Comparison of ENCODE assay signal across 12 cellular contexts in the genomic region with DNA sequence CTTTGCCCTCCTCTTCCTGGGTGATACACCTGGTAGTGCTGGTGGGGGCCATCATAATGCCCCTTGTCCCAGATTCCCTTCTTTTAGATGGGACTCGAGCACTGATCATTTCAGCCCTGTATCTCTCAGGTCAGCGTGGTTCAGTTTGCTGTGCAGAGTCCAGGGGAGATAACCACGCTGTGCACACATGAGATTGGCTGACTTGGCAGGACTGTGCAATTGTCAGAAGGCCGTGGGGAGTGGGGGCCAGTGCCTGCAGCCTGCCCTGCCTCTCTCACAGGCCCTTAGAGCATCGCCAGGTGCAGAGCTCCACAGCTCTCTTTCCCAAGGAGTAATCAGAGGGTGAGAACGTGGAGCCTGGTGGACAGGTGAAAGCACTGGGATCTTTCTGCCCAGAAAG. TPM values are rescaled to one million over a fixed set of nuclear protein-coding genes. Genes with fewer than 3 reads are reported as not detected.
DNase-seq lines count a peak whose midpoint lies in the region; FAIRE-seq lines count a peak whose summit lies in the region.
"Had no signal": no experiment of that assay in that cellular context is flagged by ENCODE, and none has a peak within 500 bp of the region (broad histone marks: within the 10 kb centered on the region; RNA-seq: fewer than 3 reads in every experiment).

No MANE protein-coding gene starts in this region.

- H3K36me3 ChIP-seq in small intestine (ENCODE audit: control insufficient read depth in 2 of 2, insufficient read depth in 2 of 2, low read length in 2 of 2): no peaks in the 10 kb centered on the region
- H3K36me3 ChIP-seq: colonic mucosa had no signal

- no peak overlapping the region for H3K4me3 Mint-ChIP-seq in dendritic cell treated with granulocyte-macrophage colony-stimulating factor and Interleukin-4, amounts not matched to agents 40 ng/mL and 50 ng/mL, for 4 days
- H3K4me3 Mint-ChIP-seq: CD4-positive, alpha-beta T cell; stimulated activated naive CD8-positive, alpha-beta T cell treated with anti-CD3 and anti-CD28 coated beads, Interleukin-15, amount 100 ng/mL, for 72 hours had no signal

- DNase-seq in HuH-7.5 (ENCODE audit: low spot score): peak; percentile 81
- peak; percentile 61 for DNase-seq in NCI-H2196 (lab: John Stamatoyannopoulos, UW; ENCODE audit: unreplicated experiment)
- peak; percentile 90 for DNase-seq in small intestine
- DNase-seq in G401 (ENCODE audit: low spot score): no peak
- no peak for DNase-seq in activated naive CD4-positive, alpha-beta T cell (lab: John Stamatoyannopoulos, UW)
- no peak for DNase-seq in islet precursor cell
- DNase-seq: CD4-positive, alpha-beta T cell; colonic mucosa; retina; stimulated activated naive CD8-positive, alpha-beta T cell treated with anti-CD3 and anti-CD28 coated beads, Interleukin-15, amount 100 ng/mL, for 72 hours had no signal

- peak overlapping the region; percentile 66 for H3K27ac Mint-ChIP-seq in dendritic cell treated with granulocyte-macrophage colony-stimulating factor and Interleukin-4, amounts not matched to agents 40 ng/mL and 50 ng/mL, for 4 days
- H3K27ac Mint-ChIP-seq: CD4-positive, alpha-beta T cell; stimulated activated naive CD8-positive, alpha-beta T cell treated with anti-CD3 and anti-CD28 coated beads, Interleukin-15, amount 100 ng/mL, for 72 hours had no signal

- intact Hi-C loops in dendritic cell treated with granulocyte-macrophage colony-stimulating factor and Interleukin-4, amounts not matched to agents 40 ng/mL and 50 ng/mL, for 4 days (cut with micrococcal nuclease): no loop called here

- H3K9me3 Mint-ChIP-seq in dendritic cell treated with granulocyte-macrophage colony-stimulating factor and Interleukin-4, amounts not matched to agents 40 ng/mL and 50 ng/mL, for 4 days: no peaks in the 10 kb centered on the region
- H3K9me3 Mint-ChIP-seq: CD4-positive, alpha-beta T cell; stimulated activated naive CD8-positive, alpha-beta T cell treated with anti-CD3 and anti-CD28 coated beads, Interleukin-15, amount 100 ng/mL, for 72 hours had no signal

- FAIRE-seq in small intestine (lab: Jason Lieb, UNC): no peak

- H3K27me3 Mint-ChIP-seq in dendritic cell treated with granulocyte-macrophage colony-stimulating factor and Interleukin-4, amounts not matched to agents 40 ng/mL and 50 ng/mL, for 4 days: no peaks in the 10 kb centered on the region
- H3K27me3 Mint-ChIP-seq: CD4-positive, alpha-beta T cell; stimulated activated naive CD8-positive, alpha-beta T cell treated with anti-CD3 and anti-CD28 coated beads, Interleukin-15, amount 100 ng/mL, for 72 hours had no signal

- no peaks in the 10 kb centered on the region for H3K9me3 ChIP-seq in small intestine (ENCODE audit: control insufficient read depth, low read depth)
- H3K9me3 ChIP-seq: colonic mucosa, SJSA1 had no signal

- peak overlapping the region; percentile 26 to 47 for H3K27ac ChIP-seq in small intestine (ENCODE audit: low read depth in 1 of 2, low read length in 1 of 2)
- H3K27ac ChIP-seq: colonic mucosa, SJSA1 had no signal

- H3K27me3 ChIP-seq in small intestine (ENCODE audit: control insufficient read depth in 2 of 2, insufficient read depth in 2 of 2, low read length in 2 of 2): no peaks in the 10 kb centered on the region
- H3K27me3 ChIP-seq: colonic mucosa, SJSA1 had no signal

- H3K4me1 Mint-ChIP-seq in dendritic cell treated with granulocyte-macrophage colony-stimulating factor and Interleukin-4, amounts not matched to agents 40 ng/mL and 50 ng/mL, for 4 days (ENCODE audit: low read depth): peaks cover 58% of the 10 kb centered on the region
- H3K4me1 Mint-ChIP-seq: stimulated activated naive CD8-positive, alpha-beta T cell treated with anti-CD3 and anti-CD28 coated beads, Interleukin-15, amount 100 ng/mL, for 72 hours had no signal

- WGBS in small intestine, 3 donors: 24 to 63% (median 27%) methylated on average over 6 of the region's 6 CpGs

- H3K4me1 ChIP-seq in small intestine (ENCODE audit: control insufficient read depth in 2 of 2, insufficient read depth in 1 of 2, low read depth in 1 of 2, low read length in 1 of 2): peaks cover 6 to 12% of the 10 kb centered on the region in 2 donors
- H3K4me1 ChIP-seq: colonic mucosa had no signal

- in situ Hi-C loops in G401 (cut with HindIII; ENCODE audit: low sequenced_read_pairs): no loop called here

- H3K4me3 ChIP-seq in small intestine (ENCODE audit: low read depth in 1 of 2, low read length in 2 of 2): no peak overlapping the region
- H3K4me3 ChIP-seq: colonic mucosa, SJSA1 had no signal

- peaks cover 53% of the 10 kb centered on the region for H3K36me3 Mint-ChIP-seq in dendritic cell treated with granulocyte-macrophage colony-stimulating factor and Interleukin-4, amounts not matched to agents 40 ng/mL and 50 ng/mL, for 4 days (ENCODE audit: low read depth)

RNA-seq across cellular contexts. Expression of a gene that starts 15.2 kb away (rescaled TPM):
- polyA plus RNA-seq in small intestine: 10 to 100 TPM in 1 of 3 donors, 1 to 10 TPM in 2; 7.6 to 39.1 (median 7.8) TPM
- 23.5 and 30.0 TPM in 2 replicates for total RNA-seq in G401 (2014; rRNA removed; shearing (Covaris generic))

RNA-seq across cellular contexts. Expression of a gene that starts 47.5 kb away (rescaled TPM):
- polyA plus RNA-seq in small intestine: 100 to 1,000 TPM; 219 to 331 (median 292) TPM
- total RNA-seq in G401 (2014; rRNA removed; shearing (Covaris generic)): 452 and 552 TPM in 2 replicates

RNA-seq across cellular contexts. Expression of a gene that starts 57.1 kb away (rescaled TPM):
- polyA plus RNA-seq in small intestine: 10 to 100 TPM in 2 of 3 donors, 1 to 10 TPM in 1; 5.1 to 52.2 (median 17.9) TPM
- 1.8 and 2.2 TPM in 2 replicates for total RNA-seq in G401 (2014; rRNA removed; shearing (Covaris generic))

Comparison
In these comparisons a context has a peak if more than half of its experiments do, and no peak if none do; other contexts are left out.
1. DNase-seq: peak in HuH-7.5 (single experiment), NCI-H2196 (single experiment) and small intestine (single experiment); none in G401 (single experiment), activated naive CD4-positive, alpha-beta T cell (0 of 4) and islet precursor cell (single experiment).